1 cellular context compared by ENCODE assay signal in genomic region chr1:61076728-61077675, GRCh38.
TF ChIP-seq lines count a peak whose summit lies in the region.

No MANE protein-coding gene starts in this region.

TF ChIP-seq in HepG2, 621 proteins besides CTCF, POLR2A, EP300 and RAD21 (continued from another document):
- TF ChIP-seq, protein P1, sequence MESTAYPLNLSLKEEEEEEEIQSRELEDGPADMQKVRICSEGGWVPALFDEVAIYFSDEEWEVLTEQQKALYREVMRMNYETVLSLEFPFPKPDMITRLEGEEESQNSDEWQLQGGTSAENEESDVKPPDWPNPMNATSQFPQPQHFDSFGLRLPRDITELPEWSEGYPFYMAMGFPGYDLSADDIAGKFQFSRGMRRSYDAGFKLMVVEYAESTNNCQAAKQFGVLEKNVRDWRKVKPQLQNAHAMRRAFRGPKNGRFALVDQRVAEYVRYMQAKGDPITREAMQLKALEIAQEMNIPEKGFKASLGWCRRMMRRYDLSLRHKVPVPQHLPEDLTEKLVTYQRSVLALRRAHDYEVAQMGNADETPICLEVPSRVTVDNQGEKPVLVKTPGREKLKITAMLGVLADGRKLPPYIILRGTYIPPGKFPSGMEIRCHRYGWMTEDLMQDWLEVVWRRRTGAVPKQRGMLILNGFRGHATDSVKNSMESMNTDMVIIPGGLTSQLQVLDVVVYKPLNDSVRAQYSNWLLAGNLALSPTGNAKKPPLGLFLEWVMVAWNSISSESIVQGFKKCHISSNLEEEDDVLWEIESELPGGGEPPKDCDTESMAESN (CRISPR knock-in tag; conservative IDR thresholded peaks at IDR 0.05): no peak
- TF ChIP-seq, protein P2, sequence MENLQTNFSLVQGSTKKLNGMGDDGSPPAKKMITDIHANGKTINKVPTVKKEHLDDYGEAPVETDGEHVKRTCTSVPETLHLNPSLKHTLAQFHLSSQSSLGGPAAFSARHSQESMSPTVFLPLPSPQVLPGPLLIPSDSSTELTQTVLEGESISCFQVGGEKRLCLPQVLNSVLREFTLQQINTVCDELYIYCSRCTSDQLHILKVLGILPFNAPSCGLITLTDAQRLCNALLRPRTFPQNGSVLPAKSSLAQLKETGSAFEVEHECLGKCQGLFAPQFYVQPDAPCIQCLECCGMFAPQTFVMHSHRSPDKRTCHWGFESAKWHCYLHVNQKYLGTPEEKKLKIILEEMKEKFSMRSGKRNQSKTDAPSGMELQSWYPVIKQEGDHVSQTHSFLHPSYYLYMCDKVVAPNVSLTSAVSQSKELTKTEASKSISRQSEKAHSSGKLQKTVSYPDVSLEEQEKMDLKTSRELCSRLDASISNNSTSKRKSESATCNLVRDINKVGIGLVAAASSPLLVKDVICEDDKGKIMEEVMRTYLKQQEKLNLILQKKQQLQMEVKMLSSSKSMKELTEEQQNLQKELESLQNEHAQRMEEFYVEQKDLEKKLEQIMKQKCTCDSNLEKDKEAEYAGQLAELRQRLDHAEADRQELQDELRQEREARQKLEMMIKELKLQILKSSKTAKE (CRISPR knock-in tag; IDR thresholded peaks at IDR 0.05; ENCODE audit: borderline replicate concordance): peak; percentile 91
- TF ChIP-seq NCOR1 (IDR thresholded peaks at IDR 0.05; ENCODE audit: borderline replicate concordance, low read length) (peak; percentile 80; the same call in 1 of the 2 replicates), SP2 (CRISPR knock-in tag; IDR thresholded peaks at IDR 0.05) (peak; percentile 73), KDM4B (CRISPR knock-in tag; IDR thresholded peaks at IDR 0.05) (peak; percentile 77; the same call in 1 of the 2 replicates), ZNF121 (CRISPR knock-in tag; IDR thresholded peaks at IDR 0.05) (peak; percentile 72), ZMYM3 (CRISPR knock-in tag; IDR thresholded peaks at IDR 0.05) (peak; percentile 46), CREB1 (IDR thresholded peaks at IDR 0.05) (no peak), CREB1 (CRISPR knock-in tag; IDR thresholded peaks at IDR 0.05) (peak; percentile 79), GFI1 (CRISPR knock-in tag; IDR thresholded peaks at IDR 0.05; ENCODE audit: borderline replicate concordance) (peak; percentile 85), PITX1 (CRISPR knock-in tag; IDR thresholded peaks at IDR 0.05) (peak; percentile 59; the same call in 1 of the 2 replicates), ZNF274 (CRISPR knock-in tag; IDR thresholded peaks at IDR 0.05) (peak; percentile 47; the same call in 1 of the 2 replicates), RXRA (CRISPR knock-in tag; IDR thresholded peaks at IDR 0.05) (peak; percentile 83), POGZ (CRISPR knock-in tag; IDR thresholded peaks at IDR 0.05) (peak; percentile 89), FOXK2 (IDR thresholded peaks at IDR 0.05) (peak; percentile 97), EEA1 (CRISPR knock-in tag; IDR thresholded peaks at IDR 0.05; ENCODE audit: borderline replicate concordance) (no peak), SP4 (CRISPR knock-in tag; IDR thresholded peaks at IDR 0.05) (no peak; the same call in 1 of the 2 replicates), KDM6A (CRISPR knock-in tag; IDR thresholded peaks at IDR 0.05; ENCODE audit: low read depth) (peak; percentile 55), ZNF777 (CRISPR knock-in tag; IDR thresholded peaks at IDR 0.05) (peak; percentile 43; the same call in 1 of the 2 replicates), ZNF891 (CRISPR knock-in tag; IDR thresholded peaks at IDR 0.05) (peak; percentile 79), FOXC1 (CRISPR knock-in tag; IDR thresholded peaks at IDR 0.05; ENCODE audit: borderline replicate concordance) (peak; percentile 73; the same call in 1 of the 2 replicates), PCBP1 (IDR thresholded peaks at IDR 0.05; ENCODE audit: borderline replicate concordance, low read depth, low read length) (peak; percentile 92; the same call in 1 of the 2 replicates), KDM1A (CRISPR knock-in tag; IDR thresholded peaks at IDR 0.05) (no peak), ZBTB7B (CRISPR knock-in tag; IDR thresholded peaks at IDR 0.05) (peak; percentile 92), REXO4 (CRISPR knock-in tag; IDR thresholded peaks at IDR 0.05; ENCODE audit: borderline replicate concordance) (no peak), MAFK (conservative IDR thresholded peaks at IDR 0.05 in 1 of 2, IDR thresholded peaks at IDR 0.05 in 1 of 2; ENCODE audit: low read length in 2 of 2) (peak; percentile 20 to 32; a peak in 3 of 4 replicates), HIVEP1 (CRISPR knock-in tag; IDR thresholded peaks at IDR 0.05) (peak; percentile 89), SSRP1 (CRISPR knock-in tag; IDR thresholded peaks at IDR 0.05) (no peak)
- TF ChIP-seq, protein P3, sequence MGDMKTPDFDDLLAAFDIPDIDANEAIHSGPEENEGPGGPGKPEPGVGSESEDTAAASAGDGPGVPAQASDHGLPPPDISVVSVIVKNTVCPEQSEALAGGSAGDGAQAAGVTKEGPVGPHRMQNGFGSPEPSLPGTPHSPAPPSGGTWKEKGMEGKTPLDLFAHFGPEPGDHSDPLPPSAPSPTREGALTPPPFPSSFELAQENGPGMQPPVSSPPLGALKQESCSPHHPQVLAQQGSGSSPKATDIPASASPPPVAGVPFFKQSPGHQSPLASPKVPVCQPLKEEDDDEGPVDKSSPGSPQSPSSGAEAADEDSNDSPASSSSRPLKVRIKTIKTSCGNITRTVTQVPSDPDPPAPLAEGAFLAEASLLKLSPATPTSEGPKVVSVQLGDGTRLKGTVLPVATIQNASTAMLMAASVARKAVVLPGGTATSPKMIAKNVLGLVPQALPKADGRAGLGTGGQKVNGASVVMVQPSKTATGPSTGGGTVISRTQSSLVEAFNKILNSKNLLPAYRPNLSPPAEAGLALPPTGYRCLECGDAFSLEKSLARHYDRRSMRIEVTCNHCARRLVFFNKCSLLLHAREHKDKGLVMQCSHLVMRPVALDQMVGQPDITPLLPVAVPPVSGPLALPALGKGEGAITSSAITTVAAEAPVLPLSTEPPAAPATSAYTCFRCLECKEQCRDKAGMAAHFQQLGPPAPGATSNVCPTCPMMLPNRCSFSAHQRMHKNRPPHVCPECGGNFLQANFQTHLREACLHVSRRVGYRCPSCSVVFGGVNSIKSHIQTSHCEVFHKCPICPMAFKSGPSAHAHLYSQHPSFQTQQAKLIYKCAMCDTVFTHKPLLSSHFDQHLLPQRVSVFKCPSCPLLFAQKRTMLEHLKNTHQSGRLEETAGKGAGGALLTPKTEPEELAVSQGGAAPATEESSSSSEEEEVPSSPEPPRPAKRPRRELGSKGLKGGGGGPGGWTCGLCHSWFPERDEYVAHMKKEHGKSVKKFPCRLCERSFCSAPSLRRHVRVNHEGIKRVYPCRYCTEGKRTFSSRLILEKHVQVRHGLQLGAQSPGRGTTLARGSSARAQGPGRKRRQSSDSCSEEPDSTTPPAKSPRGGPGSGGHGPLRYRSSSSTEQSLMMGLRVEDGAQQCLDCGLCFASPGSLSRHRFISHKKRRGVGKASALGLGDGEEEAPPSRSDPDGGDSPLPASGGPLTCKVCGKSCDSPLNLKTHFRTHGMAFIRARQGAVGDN (CRISPR knock-in tag; IDR thresholded peaks at IDR 0.05): peak; percentile 86
- TF ChIP-seq, protein P4, sequence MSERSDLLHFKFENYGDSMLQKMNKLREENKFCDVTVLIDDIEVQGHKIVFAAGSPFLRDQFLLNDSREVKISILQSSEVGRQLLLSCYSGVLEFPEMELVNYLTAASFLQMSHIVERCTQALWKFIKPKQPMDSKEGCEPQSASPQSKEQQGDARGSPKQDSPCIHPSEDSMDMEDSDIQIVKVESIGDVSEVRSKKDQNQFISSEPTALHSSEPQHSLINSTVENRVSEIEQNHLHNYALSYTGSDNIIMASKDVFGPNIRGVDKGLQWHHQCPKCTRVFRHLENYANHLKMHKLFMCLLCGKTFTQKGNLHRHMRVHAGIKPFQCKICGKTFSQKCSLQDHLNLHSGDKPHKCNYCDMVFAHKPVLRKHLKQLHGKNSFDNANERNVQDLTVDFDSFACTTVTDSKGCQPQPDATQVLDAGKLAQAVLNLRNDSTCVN (CRISPR knock-in tag; IDR thresholded peaks at IDR 0.05; ENCODE audit: borderline replicate concordance): peak; percentile 93
